ENCODE assay signal across 8 cellular contexts in genomic region chr11:118997627-118998387, GRCh38. TPM values are rescaled to one million over a fixed set of nuclear protein-coding genes. Genes with fewer than 3 reads are reported as not detected.
DNase-seq lines count a peak whose midpoint lies in the region; ATAC-seq and TF ChIP-seq lines count a peak whose summit lies in the region.

CENATAC (plus strand) TSS chr11:118998138; CDS start chr11:118998198, 60 bp downstream.

- DNase-seq in CD1c-positive myeloid dendritic cell (ENCODE audit: extremely low spot score): peak; percentile 98
- peak; percentile 61 for DNase-seq in NCI-H748 treated with DMSO at 0.1 percent for 48 hours (lab: John Stamatoyannopoulos, UW)
- peak; percentile 97 to 98 for DNase-seq in activated CD4-positive, alpha-beta T cell treated with anti-CD3 and anti-CD28 coated beads, Interleukin-2, amount 50 U/mL, for 48 hours
- DNase-seq in dermis blood vessel endothelial cell: peak; percentile 91
- peak; percentile 95 for DNase-seq in stimulated activated CD4-positive, alpha-beta T cell treated with anti-CD3 and anti-CD28 coated beads, Interleukin-4, amount 100 ng/mL, for 24 hours

- peak within 1 kb of the TSS; percentile 75 to 77 for H3K9ac ChIP-seq in liver (ENCODE audit: low read depth in 1 of 2, low read length in 2 of 2)

- peaks cover 1 to 21% (median 20%) of the 10 kb centered on the region in 4 donors for H3K4me1 ChIP-seq in liver (ENCODE audit: control insufficient read depth in 4 of 4, insufficient read depth in 4 of 4, low read length in 3 of 4)

- ATAC-seq in GM19397 (IDR thresholded peaks at IDR 0.05; ENCODE audit: unreplicated experiment) (peak; percentile 93), HG03565 (IDR thresholded peaks at IDR 0.05; ENCODE audit: unreplicated experiment) (peak; percentile 82)

- no peaks in the 10 kb centered on the region for H3K27me3 ChIP-seq in liver (ENCODE audit: control insufficient read depth in 4 of 4, insufficient read depth in 4 of 4, low read length in 3 of 4)

- WGBS in liver: under 1% methylated on average over 54 of the region's 54 CpGs

- peak within 1 kb of the TSS; percentile 46 to 48 for H3K27ac ChIP-seq in liver (ENCODE audit: low read depth in 1 of 2, low read length in 2 of 2)

- peaks cover 0 to 11% (median 8%) of the 10 kb centered on the region in 4 donors for H3K36me3 ChIP-seq in liver (ENCODE audit: control insufficient read depth in 4 of 4, insufficient read depth in 3 of 4, low read depth in 1 of 4, low read length in 3 of 4)

- peak within 1 kb of the TSS; percentile 91 to 95 (median 93) for H3K4me3 ChIP-seq in liver (ENCODE audit: low read depth in 1 of 3, low read length in 3 of 3)

- no peaks in the 10 kb centered on the region for H3K9me3 ChIP-seq in liver (ENCODE audit: control insufficient read depth in 4 of 4, low read length in 3 of 4)

- TF ChIP-seq RAD21 in liver (IDR thresholded peaks at IDR 0.05): peak; percentile 44 to 56

- TF ChIP-seq CTCF in liver (IDR thresholded peaks at IDR 0.05; ENCODE audit: low read depth, low read length, missing input control): peak; percentile 18

TF ChIP-seq in liver, 16 proteins besides CTCF, POLR2A, EP300 and RAD21:
- no peak for TF ChIP-seq JUND (IDR thresholded peaks at IDR 0.05)
- no peak for TF ChIP-seq EGR1 (IDR thresholded peaks at IDR 0.05; ENCODE audit: low read depth in 2 of 2)
- TF ChIP-seq TAF1 (conservative IDR thresholded peaks at IDR 0.05): no peak
- TF ChIP-seq ATF3 (IDR thresholded peaks at IDR 0.05): no peak
- TF ChIP-seq MAX (IDR thresholded peaks at IDR 0.05): no peak
- no peak for TF ChIP-seq HNF4G (IDR thresholded peaks at IDR 0.05)
- no peak for TF ChIP-seq FOXA1 (IDR thresholded peaks at IDR 0.05)
- peak; percentile 33 for TF ChIP-seq SP1 (IDR thresholded peaks at IDR 0.05)
- no peak for TF ChIP-seq ZBTB33 (IDR thresholded peaks at IDR 0.05)
- peak; percentile 95 for TF ChIP-seq NR2F2 (IDR thresholded peaks at IDR 0.05)
- TF ChIP-seq YY1 (IDR thresholded peaks at IDR 0.05): peak; percentile 92
- TF ChIP-seq HNF4A (conservative IDR thresholded peaks at IDR 0.05): peak in 1 of 2 donors; percentile 5
- peak in 1 of 2 donors; percentile 81 for TF ChIP-seq GABPA (IDR thresholded peaks at IDR 0.05 in 1 of 2, conservative IDR thresholded peaks at IDR 0.05 in 1 of 2)
- TF ChIP-seq RXRA (IDR thresholded peaks at IDR 0.05): peak; percentile 20 to 30
- TF ChIP-seq FOXA2 (IDR thresholded peaks at IDR 0.05): no peak
- no peak for TF ChIP-seq REST (IDR thresholded peaks at IDR 0.05)

RNA-seq across cellular contexts. Expression of gene CENATAC, which starts in this region (rescaled TPM):
- total RNA-seq in dermis blood vessel endothelial cell (9.7 and 21.6 TPM in 2 replicates), liver (10 to 100 TPM; 12.0 to 33.6 TPM)
- polyA plus RNA-seq in liver: 10 to 100 TPM in 1 of 2 donors, 1 to 10 TPM in 1; 6.0 to 14.5 TPM

Comparison
In these comparisons a context has a peak if more than half of its experiments do, and no peak if none do; other contexts are left out.
1. Peak in every context shown above with its lines: DNase-seq, ATAC-seq, H3K4me3 ChIP-seq and H3K27ac ChIP-seq.